ENCODE assay signal across 21 cellular contexts in genomic region chrX:51975360-51975759, GRCh38.
A peak's percentile ranks its signal among the peaks of the same experiment; 100 is the strongest.
DNase-seq lines count a peak whose midpoint lies in the region; FAIRE-seq and TF ChIP-seq lines count a peak whose summit lies in the region.
"Had no signal": no experiment of that assay in that cellular context is flagged by ENCODE, and none has a peak within 500 bp of the region (broad histone marks: within the 10 kb centered on the region; RNA-seq: fewer than 3 reads in every experiment).

No MANE protein-coding gene starts in this region.

- no peaks in the 10 kb centered on the region for H3K36me3 ChIP-seq in bronchial epithelial cell (ENCODE audit: control insufficient read depth, insufficient read depth, low read length)
- H3K36me3 ChIP-seq: BLaER1 treated with 17β-estradiol and CSF1 and Interleukin-3, amounts not matched to agents 10 nM and 100 nM had no signal

- no peak for TF ChIP-seq CTCF in bronchial epithelial cell (IDR thresholded peaks at IDR 0.05; ENCODE audit: insufficient read depth, low read length, severe bottlenecking)

- H3K4me3 ChIP-seq in bronchial epithelial cell (ENCODE audit: low read depth, low read length), result no peak overlapping the region
- H3K4me3 ChIP-seq: A549; BLaER1 treated with 17β-estradiol and CSF1 and Interleukin-3, amounts not matched to agents 10 nM and 100 nM; GM12878 had no signal

- DNase-seq in NCI-H146 (lab: John Stamatoyannopoulos, UW) (peak; percentile 6), NCI-H146 treated with DMSO at 0.1 percent for 48 hours (lab: John Stamatoyannopoulos, UW; ENCODE audit: unreplicated experiment) (no peak), bronchial epithelial cell (ENCODE audit: low read depth) (peak; percentile 1), islet precursor cell (no peak)
- DNase-seq: AML-193; CD4-positive, alpha-beta T cell; CD8-positive, alpha-beta T cell; COR-L47; DMS 273 treated with DMSO at 0.1 percent for 48 hours; DMS153; DMS53; DMS79; DND-41; EL; GDM1 had no signal

- FAIRE-seq in bronchial epithelial cell (lab: Jason Lieb, UNC) (no peak), islet of Langerhans (lab: Jason Lieb, UNC) (peak; percentile 99)
- FAIRE-seq: A549, GM12878, GM12892, GM18507 had no signal

- H3K27me3 ChIP-seq in bronchial epithelial cell (ENCODE audit: control insufficient read depth, insufficient read depth, low read length), result no peaks in the 10 kb centered on the region

Comparison
In these comparisons a context has a peak if more than half of its experiments do, and no peak if none do; other contexts are left out.
1. DNase-seq: peak in NCI-H146 (single experiment) and bronchial epithelial cell (single experiment); none in NCI-H146 treated with DMSO at 0.1 percent for 48 hours (single experiment) and islet precursor cell (single experiment).